11 cellular contexts compared by ENCODE assay signal in the genomic region with DNA sequence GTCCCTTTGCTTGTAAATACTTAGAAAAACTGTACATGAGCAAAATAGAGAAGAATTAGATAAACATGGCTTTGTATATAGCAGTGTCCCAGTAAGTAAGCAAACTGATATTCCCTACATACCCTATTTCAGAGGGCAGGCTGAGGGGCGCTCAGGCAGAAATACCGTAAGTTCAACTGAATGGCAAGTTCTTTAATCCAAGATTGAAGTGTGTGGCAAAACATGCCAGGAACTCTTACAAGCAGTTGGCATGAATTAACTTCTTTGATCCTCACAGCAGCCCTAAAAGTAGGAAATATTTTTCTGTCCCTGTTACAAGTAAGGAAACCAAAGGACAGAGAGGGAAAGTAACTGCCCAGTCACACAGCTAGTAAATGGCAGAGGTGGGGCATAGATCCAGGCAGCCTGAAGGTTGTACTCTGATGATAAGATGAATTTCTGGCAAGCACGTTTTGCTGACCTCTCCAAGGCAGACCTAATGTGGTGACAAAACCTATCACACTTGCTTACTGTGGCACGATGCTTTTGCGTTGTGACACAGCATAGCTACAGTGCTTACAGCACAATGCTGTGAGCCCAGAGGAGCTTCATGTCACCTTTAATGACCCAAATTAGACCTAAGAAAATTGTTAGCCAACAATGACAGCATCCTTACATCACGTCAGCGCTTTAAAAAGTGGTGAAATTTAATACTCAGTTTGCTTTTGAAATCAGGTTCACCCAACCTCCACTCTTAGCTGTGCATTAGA. TPM values are rescaled to one million over a fixed set of nuclear protein-coding genes. Genes with fewer than 3 reads are reported as not detected.
DNase-seq lines count a peak whose midpoint lies in the region; ATAC-seq and TF ChIP-seq lines count a peak whose summit lies in the region.
"Had no signal": no experiment of that assay in that cellular context is flagged by ENCODE, and none has a peak within 500 bp of the region (broad histone marks: within the 10 kb centered on the region; RNA-seq: fewer than 3 reads in every experiment).

No MANE protein-coding gene starts in this region.

- H3K9ac ChIP-seq in stomach smooth muscle (ENCODE audit: low read length in 2 of 2) = no peak overlapping the region

- H3K9me3 Mint-ChIP-seq in activated CD4-positive, alpha-beta memory T cell treated with anti-CD3 and anti-CD28 coated beads, Interleukin-2, amount 10 ng/mL, durations not matched to agents 7 days and 5 days = no peaks in the 10 kb centered on the region

- H3K9me3 ChIP-seq in hepatocyte (ENCODE audit: low read depth) (no peaks in the 10 kb centered on the region), stomach smooth muscle (ENCODE audit: control insufficient read depth in 2 of 2, low read length in 2 of 2) (no peaks in the 10 kb centered on the region)
- H3K9me3 ChIP-seq: HAP-1 had no signal

- H3K27ac ChIP-seq in hepatocyte = peak overlapping the region; percentile 63
- H3K27ac ChIP-seq in stomach smooth muscle (ENCODE audit: low read length) = peak overlapping the region; percentile 60

- TF ChIP-seq CTCF in hepatocyte (IDR thresholded peaks at IDR 0.05; ENCODE audit: poor library complexity) (no peak), GM13977 (IDR thresholded peaks at IDR 0.05; ENCODE audit: extremely low read depth, insufficient read depth, missing control alignments) (no peak)

- H3K36me3 ChIP-seq in hepatocyte (replicated peaks; ENCODE audit: insufficient read depth, low read depth) = no peaks in the 10 kb centered on the region
- no peaks in the 10 kb centered on the region for H3K36me3 ChIP-seq in stomach smooth muscle (ENCODE audit: control insufficient read depth in 2 of 2, insufficient read depth in 2 of 2, low read length in 2 of 2)
- H3K36me3 ChIP-seq: HAP-1 had no signal

- H3K4me3 ChIP-seq in hepatocyte (no peak overlapping the region), stomach smooth muscle (ENCODE audit: low read length in 2 of 2) (no peak overlapping the region)
- H3K4me3 ChIP-seq: HAP-1 had no signal

- WGBS in hepatocyte (ENCODE audit: low lambda C conversion rate, missing lambda C conversion rate) = 50% methylated on average over 7 of the region's 7 CpGs

- no peaks in the 10 kb centered on the region for H3K27me3 ChIP-seq in hepatocyte
- no peaks in the 10 kb centered on the region for H3K27me3 ChIP-seq in stomach smooth muscle (ENCODE audit: control insufficient read depth in 1 of 2, insufficient read depth in 2 of 2, low read length in 2 of 2)

- no peaks in the 10 kb centered on the region for H4K20me1 ChIP-seq in hepatocyte (ENCODE audit: insufficient read depth, poor library complexity, severe bottlenecking)

- peak in 72 of 76 experiments; percentile 19 to 92 (median 72) for DNase-seq in HUDEP-2 (lab: John Stamatoyannopoulos, UW; ENCODE audit: unreplicated experiment in 76 of 76)
- no peak for DNase-seq in activated CD4-positive, alpha-beta memory T cell treated with anti-CD3 and anti-CD28 coated beads, Interleukin-2, amount 10 ng/mL, durations not matched to agents 7 days and 5 days
- DNase-seq in hepatocyte (ENCODE audit: low spot score) = no peak
- DNase-seq in GM13977 (ENCODE audit: low spot score) = no peak
- DNase-seq: activated CD8-positive, alpha-beta memory T cell treated with anti-CD3 and anti-CD28 coated beads for 24 hours; effector CD8-positive, alpha-beta T cell; midbrain had no signal

- no peak overlapping the region for H3K4me2 ChIP-seq in hepatocyte

- H3K27me3 Mint-ChIP-seq in activated CD4-positive, alpha-beta memory T cell treated with anti-CD3 and anti-CD28 coated beads, Interleukin-2, amount 10 ng/mL, durations not matched to agents 7 days and 5 days = no peaks in the 10 kb centered on the region

- CTCF ChIA-PET in activated CD4-positive, alpha-beta memory T cell treated with anti-CD3 and anti-CD28 coated beads, Interleukin-2, amount 10 ng/mL, durations not matched to agents 7 days and 5 days (lab: Charles Lee) = interaction anchor here (1.1 to 3.2 kb wide), 6 partner anchors 8 to 56 kb away, joined by 4 to 15 read pairs (median 10); partner anchors contain the start of gene THEM4

- peak overlapping the region; percentile 88 for H3K27ac Mint-ChIP-seq in activated CD4-positive, alpha-beta memory T cell treated with anti-CD3 and anti-CD28 coated beads, Interleukin-2, amount 10 ng/mL, durations not matched to agents 7 days and 5 days

- H3K79me2 ChIP-seq in hepatocyte = peaks cover 4% of the 10 kb centered on the region

- peaks cover 43% of the 10 kb centered on the region for H3K4me1 Mint-ChIP-seq in activated CD4-positive, alpha-beta memory T cell treated with anti-CD3 and anti-CD28 coated beads, Interleukin-2, amount 10 ng/mL, durations not matched to agents 7 days and 5 days

- H3K36me3 Mint-ChIP-seq in activated CD4-positive, alpha-beta memory T cell treated with anti-CD3 and anti-CD28 coated beads, Interleukin-2, amount 10 ng/mL, durations not matched to agents 7 days and 5 days (ENCODE audit: low read depth) = no peaks in the 10 kb centered on the region

- H3K9me2 ChIP-seq in hepatocyte (replicated peaks; ENCODE audit: insufficient read depth) = no peaks in the 10 kb centered on the region

- in situ Hi-C loops in GM13977 (cut with MboI; ENCODE audit: low pct_unique_long_range_greater_than_20kb, low sequenced_read_pairs, unreplicated experiment) = no loop called here

- no peak overlapping the region for H3K4me3 Mint-ChIP-seq in activated CD4-positive, alpha-beta memory T cell treated with anti-CD3 and anti-CD28 coated beads, Interleukin-2, amount 10 ng/mL, durations not matched to agents 7 days and 5 days

- ATAC-seq in HG03520 (IDR thresholded peaks at IDR 0.05; ENCODE audit: unreplicated experiment) (no peak), HG03025 (IDR thresholded peaks at IDR 0.05; ENCODE audit: low FRiP score, unreplicated experiment) (no peak)

- no peak overlapping the region for H2AFZ ChIP-seq in hepatocyte

- POLR2A ChIA-PET in activated CD4-positive, alpha-beta memory T cell treated with anti-CD3 and anti-CD28 coated beads, Interleukin-2, amount 10 ng/mL, durations not matched to agents 7 days and 5 days (lab: Charles Lee) = interaction anchor here (1.1 to 3.4 kb wide), 6 partner anchors 31 to 106 kb away, joined by 3 to 18 read pairs (median 4); partner anchors contain the start of gene S100A11

- H3K4me1 ChIP-seq in hepatocyte (ENCODE audit: insufficient read depth) (peaks cover 37% of the 10 kb centered on the region), stomach smooth muscle (ENCODE audit: control insufficient read depth, insufficient read depth, low read length) (peaks cover 36% of the 10 kb centered on the region)

RNA-seq across cellular contexts. Expression of gene THEM4, which starts 35.0 kb away (rescaled TPM):
- 10 to 100 TPM; 26.3 to 28.6 TPM for total RNA-seq in activated CD4-positive, alpha-beta memory T cell treated with anti-CD3 and anti-CD28 coated beads, Interleukin-2, amount 10 ng/mL, durations not matched to agents 7 days and 5 days
- 18.6 and 24.8 TPM in 2 replicates for total RNA-seq in hepatocyte
- 20.2 and 25.2 TPM in 2 replicates for polyA plus RNA-seq in hepatocyte

RNA-seq across cellular contexts. Expression of gene S100A10, which starts 49.4 kb away (rescaled TPM):
- total RNA-seq in activated CD4-positive, alpha-beta memory T cell treated with anti-CD3 and anti-CD28 coated beads, Interleukin-2, amount 10 ng/mL, durations not matched to agents 7 days and 5 days = 100 to 1,000 TPM; 631 to 641 TPM
- 408 and 485 TPM in 2 replicates for total RNA-seq in hepatocyte
- polyA plus RNA-seq in hepatocyte = 3,367 and 3,493 TPM in 2 replicates

Comparison
In these comparisons a context has a peak if more than half of its experiments do, and no peak if none do; other contexts are left out.
1. DNase-seq: peak in HUDEP-2 (72 of 76); none in activated CD4-positive, alpha-beta memory T cell treated with anti-CD3 and anti-CD28 coated beads, Interleukin-2, amount 10 ng/mL, durations not matched to agents 7 days and 5 days (single experiment), hepatocyte (single experiment) and GM13977 (single experiment).